Comparison of ENCODE assay signal across 24 cellular contexts in the genomic region with DNA sequence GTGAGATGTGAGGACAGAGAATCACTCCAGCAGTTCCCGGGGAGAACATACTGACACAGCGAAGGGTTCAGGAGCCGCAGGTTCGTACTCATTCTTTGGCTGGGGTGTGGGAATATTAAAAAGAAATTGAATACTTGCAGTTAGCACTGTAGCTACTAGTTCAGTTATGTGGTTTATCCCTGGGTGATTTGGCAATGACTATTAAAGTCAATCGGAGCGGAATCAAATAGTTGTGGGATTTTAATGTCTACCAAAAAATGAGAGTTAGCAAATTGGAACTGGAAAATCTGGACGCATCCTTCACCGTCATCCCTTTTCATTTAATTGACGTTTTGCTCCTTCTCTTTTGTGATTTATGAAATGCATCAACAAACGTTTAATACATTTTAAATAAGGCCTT. TPM values are rescaled to one million over a fixed set of nuclear protein-coding genes. Genes with fewer than 3 reads are reported as not detected.
DNase-seq lines count a peak whose midpoint lies in the region; FAIRE-seq and TF ChIP-seq lines count a peak whose summit lies in the region.
"Had no signal": no experiment of that assay in that cellular context is flagged by ENCODE, and none has a peak within 500 bp of the region (broad histone marks: within the 10 kb centered on the region; RNA-seq: fewer than 3 reads in every experiment).

No MANE protein-coding gene starts in this region.

- no peak overlapping the region for H3K4me3 ChIP-seq in astrocyte (ENCODE audit: insufficient read depth, low read depth, low read length)
- H3K4me3 ChIP-seq: BLaER1, HAP-1, MG63, SJCRH30 had no signal

- H3K79me2 ChIP-seq in astrocyte (ENCODE audit: insufficient read depth, low read length), result no peaks in the 10 kb centered on the region

- no peaks in the 10 kb centered on the region for H3K9me3 ChIP-seq in astrocyte (ENCODE audit: insufficient read depth, low read depth, low read length)
- H3K9me3 ChIP-seq: BLaER1, HAP-1, MG63, SJCRH30 had no signal

- H3K9me3 Mint-ChIP-seq in astrocyte (ENCODE audit: unreplicated experiment) (no peaks in the 10 kb centered on the region), progenitor cell of endocrine pancreas (ENCODE audit: low read depth) (no peaks in the 10 kb centered on the region)

- H3K4me1 ChIP-seq in astrocyte (ENCODE audit: insufficient read depth, low read length), result no peaks in the 10 kb centered on the region
- H3K4me1 ChIP-seq: HAP-1 had no signal

- no peaks in the 10 kb centered on the region for H4K20me1 ChIP-seq in astrocyte (ENCODE audit: insufficient read depth, low read length)

- H3K4me1 Mint-ChIP-seq in astrocyte (ENCODE audit: low read depth, unreplicated experiment), result no peaks in the 10 kb centered on the region
- peaks cover 27% of the 10 kb centered on the region for H3K4me1 Mint-ChIP-seq in progenitor cell of endocrine pancreas (ENCODE audit: low read depth)

- POLR2A ChIA-PET in GM10248 (lab: Yijun Ruan, JAX), result no interaction called here

- H3K27ac ChIP-seq in astrocyte (ENCODE audit: low read depth, low read length), result no peak overlapping the region
- H3K27ac ChIP-seq: BLaER1, SJCRH30 had no signal

- H3K36me3 Mint-ChIP-seq in astrocyte (ENCODE audit: low read depth, unreplicated experiment) (peaks cover 9% of the 10 kb centered on the region), progenitor cell of endocrine pancreas (ENCODE audit: insufficient read depth) (peaks cover 8% of the 10 kb centered on the region)
- H3K36me3 Mint-ChIP-seq: CD4-positive, CD25-positive, alpha-beta regulatory T cell had no signal

- H3K27ac Mint-ChIP-seq in astrocyte (ENCODE audit: unreplicated experiment) (no peak overlapping the region), progenitor cell of endocrine pancreas (peak overlapping the region; percentile 43)
- H3K27ac Mint-ChIP-seq: CD4-positive, CD25-positive, alpha-beta regulatory T cell; HFFc6 had no signal

- no peak overlapping the region for H3K9ac ChIP-seq in astrocyte (ENCODE audit: low read length)
- H3K9ac ChIP-seq: BLaER1 had no signal

- no peaks in the 10 kb centered on the region for H3K27me3 ChIP-seq in astrocyte (ENCODE audit: insufficient read depth, low read length)
- H3K27me3 ChIP-seq: BLaER1, MG63, SJCRH30 had no signal

- H3K4me2 ChIP-seq in astrocyte (ENCODE audit: low read length), result no peak overlapping the region
- H3K4me2 ChIP-seq: BLaER1 had no signal

- H3K4me3 Mint-ChIP-seq in astrocyte (ENCODE audit: unreplicated experiment) (no peak overlapping the region), progenitor cell of endocrine pancreas (ENCODE audit: low read depth) (peak overlapping the region; percentile 15)
- H3K4me3 Mint-ChIP-seq: CD4-positive, CD25-positive, alpha-beta regulatory T cell; HFFc6 had no signal

- H3K36me3 ChIP-seq in astrocyte (ENCODE audit: insufficient read depth, low read length), result no peaks in the 10 kb centered on the region
- H3K36me3 ChIP-seq: HAP-1, MG63, SJCRH30 had no signal

- peak; percentile 13 for DNase-seq in AG08395 (ENCODE audit: low spot score)
- peak; percentile 45 for DNase-seq in astrocyte (ENCODE audit: low read depth)
- peak; percentile 9 for DNase-seq in fibroblast of peridontal ligament (ENCODE audit: extremely low read depth)
- no peak for DNase-seq in progenitor cell of endocrine pancreas (ENCODE audit: low spot score, unreplicated experiment)
- DNase-seq in GM10248 (ENCODE audit: extremely low spot score), result no peak
- DNase-seq in pons (ENCODE audit: low spot score), result no peak
- DNase-seq in medulla oblongata (ENCODE audit: extremely low spot score), result no peak
- no peak for DNase-seq in NCI-H526 (lab: John Stamatoyannopoulos, UW)
- DNase-seq: 8988T; CD4-positive, CD25-positive, alpha-beta regulatory T cell; GOT3; HFFc6; KBM-7; MG63; NCI-H1105 treated with DMSO at 0.1 percent for 48 hours; NCI-H146; NCI-H226; NCI-H510A had no signal

- H3K27me3 Mint-ChIP-seq in astrocyte (ENCODE audit: low read depth, unreplicated experiment), result peaks cover 1% of the 10 kb centered on the region
- H3K27me3 Mint-ChIP-seq in progenitor cell of endocrine pancreas, result peaks cover 43% of the 10 kb centered on the region

- TF ChIP-seq CTCF in astrocyte (IDR thresholded peaks at IDR 0.05; ENCODE audit: insufficient read depth, low read depth, low read length) (no peak), progenitor cell of endocrine pancreas (IDR thresholded peaks at IDR 0.05; ENCODE audit: unreplicated experiment) (no peak), GM10248 (IDR thresholded peaks at IDR 0.05; ENCODE audit: control extremely low read depth, extremely low read depth, low read depth, missing control alignments) (no peak)

- CTCF ChIA-PET in GM10248 (lab: Yijun Ruan, JAX), result no interaction called here

- FAIRE-seq in astrocyte (lab: Jason Lieb, UNC), result no peak
- FAIRE-seq: D721Med, GM18507 had no signal

- H2AFZ ChIP-seq in astrocyte (ENCODE audit: low read depth, low read length), result no peak overlapping the region

RNA-seq across cellular contexts. Expression of a gene that starts 50.8 kb away (rescaled TPM):
- total RNA-seq in astrocyte (1.2 and 1.8 TPM in 2 replicates), progenitor cell of endocrine pancreas (0.24 TPM in 1 of 2 replicates, not detected in the other)
- total RNA-seq: CD4-positive, CD25-positive, alpha-beta regulatory T cell; HFFc6; Right ventricle myocardium inferior had no signal

Comparison
In these comparisons a context has a peak if more than half of its experiments do, and no peak if none do; other contexts are left out.
1. DNase-seq: peak in AG08395 (single experiment), astrocyte (single experiment) and fibroblast of peridontal ligament (single experiment); none in progenitor cell of endocrine pancreas (single experiment), GM10248 (single experiment), pons (single experiment), medulla oblongata (single experiment) and NCI-H526 (0 of 2).